ENCODE assay signal across 8 cellular contexts in the genomic region with DNA sequence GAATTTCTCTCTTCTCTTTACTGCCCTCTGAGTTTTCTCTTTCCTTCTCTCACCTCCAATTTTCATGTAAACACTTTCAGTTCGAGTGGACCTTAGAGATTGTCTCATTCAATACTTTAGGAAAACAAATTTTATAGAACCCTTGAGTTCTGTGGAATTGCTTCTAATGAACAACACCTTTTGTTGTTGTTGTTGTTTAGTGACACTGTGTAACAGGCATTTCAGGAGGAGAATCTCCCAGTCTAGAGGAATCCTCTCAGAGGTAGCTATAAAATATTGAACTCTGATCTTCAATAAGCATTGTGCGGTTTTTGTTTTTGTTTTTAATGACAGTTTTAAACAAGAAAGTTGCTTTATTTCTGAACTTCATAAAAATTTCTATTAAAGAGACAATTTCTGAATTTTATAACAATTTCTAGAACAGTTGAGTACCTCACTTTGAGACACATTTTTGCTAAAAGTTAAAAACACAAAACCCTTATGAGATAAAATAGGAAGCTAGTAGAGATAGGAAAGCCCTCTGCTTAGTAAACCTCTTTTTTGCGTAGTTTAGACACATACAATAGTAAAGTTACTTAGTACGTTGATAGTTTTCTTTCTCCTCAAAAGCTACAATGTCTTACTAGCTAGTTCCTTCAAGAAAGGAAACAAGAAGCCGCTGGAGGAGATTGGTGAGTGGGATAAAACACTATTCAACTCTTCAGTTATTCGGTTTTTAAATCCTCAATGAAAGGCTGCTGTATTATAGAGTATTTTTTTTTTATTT. TPM values are rescaled to one million over a fixed set of nuclear protein-coding genes. Genes with fewer than 3 reads are reported as not detected.
DNase-seq lines count a peak whose midpoint lies in the region; ATAC-seq and TF ChIP-seq lines count a peak whose summit lies in the region.

No MANE protein-coding gene starts in this region.

- TF ChIP-seq RAD21 in liver (IDR thresholded peaks at IDR 0.05): no peak

- H3K9ac ChIP-seq in liver (ENCODE audit: low read depth in 1 of 2, low read length in 2 of 2): peak overlapping the region in 1 of 2 donors; percentile 68

- H3K9me3 ChIP-seq in liver (ENCODE audit: control insufficient read depth in 4 of 4, low read length in 3 of 4): no peaks in the 10 kb centered on the region

- no peak for DNase-seq in activated naive CD4-positive, alpha-beta T cell treated with anti-CD3 and anti-CD28 coated beads, Interleukin-2, amount 50 U/mL, for 72 hours (ENCODE audit: low spot score in 2 of 2)
- no peak for DNase-seq in activated naive CD4-positive, alpha-beta T cell treated with Interleukin-2 at 50 U/mL for 16 hours
- DNase-seq in activated naive CD8-positive, alpha-beta T cell treated with anti-CD3 and anti-CD28 coated beads for 36 hours: no peak
- DNase-seq in type B pancreatic cell (ENCODE audit: extremely low spot score, unreplicated experiment): no peak
- no peak for DNase-seq in glutamatergic neuron
- DNase-seq in activated CD4-positive, CD25-positive, alpha-beta regulatory T cell treated with anti-CD3 and anti-CD28 coated beads, Interleukin-2, amount 50 U/mL, for 72 hours: no peak
- no peak for DNase-seq in NCI-H446 treated with DMSO at 0.1 percent for 48 hours (lab: John Stamatoyannopoulos, UW)

- WGBS in liver: 72% methylated on average over 6 of the region's 6 CpGs

- peaks cover 25% of the 10 kb centered on the region for H3K4me1 Mint-ChIP-seq in activated naive CD8-positive, alpha-beta T cell treated with anti-CD3 and anti-CD28 coated beads for 36 hours
- H3K4me1 Mint-ChIP-seq in type B pancreatic cell (ENCODE audit: unreplicated experiment) (peaks cover 25% of the 10 kb centered on the region), glutamatergic neuron (ENCODE audit: low read depth, unreplicated experiment) (peaks cover 7% of the 10 kb centered on the region)

- H3K4me1 ChIP-seq in liver (ENCODE audit: control insufficient read depth in 4 of 4, insufficient read depth in 4 of 4, low read length in 3 of 4): peaks cover 0 to 23% (median 8%) of the 10 kb centered on the region in 4 donors

- peak overlapping the region; percentile 81 to 98 for H3K27ac Mint-ChIP-seq in activated naive CD4-positive, alpha-beta T cell treated with anti-CD3 and anti-CD28 coated beads, Interleukin-2, amount 50 U/mL, for 72 hours
- peak overlapping the region; percentile 67 for H3K27ac Mint-ChIP-seq in activated naive CD8-positive, alpha-beta T cell treated with anti-CD3 and anti-CD28 coated beads for 36 hours
- H3K27ac Mint-ChIP-seq in type B pancreatic cell (peak overlapping the region; percentile 96), glutamatergic neuron (ENCODE audit: unreplicated experiment) (no peak overlapping the region)

- H3K27me3 ChIP-seq in liver (ENCODE audit: control insufficient read depth in 4 of 4, insufficient read depth in 4 of 4, low read length in 3 of 4): no peaks in the 10 kb centered on the region

- TF ChIP-seq CTCF in liver (IDR thresholded peaks at IDR 0.05; ENCODE audit: low read depth, low read length, missing input control): no peak
- no peak for TF ChIP-seq CTCF in type B pancreatic cell (conservative IDR thresholded peaks at IDR 0.05)
- no peak for TF ChIP-seq CTCF in glutamatergic neuron (IDR thresholded peaks at IDR 0.05; ENCODE audit: partially characterized antibody, unreplicated experiment)

- peak overlapping the region; percentile 10 for H3K4me3 Mint-ChIP-seq in activated naive CD8-positive, alpha-beta T cell treated with anti-CD3 and anti-CD28 coated beads for 36 hours
- H3K4me3 Mint-ChIP-seq in type B pancreatic cell (no peak overlapping the region), glutamatergic neuron (ENCODE audit: unreplicated experiment) (no peak overlapping the region)

- H3K4me3 ChIP-seq in liver (ENCODE audit: low read depth in 1 of 3, low read length in 3 of 3): no peak overlapping the region

- peak overlapping the region; percentile 75 to 81 for H3K27ac ChIP-seq in liver (ENCODE audit: low read depth in 1 of 2, low read length in 2 of 2)

- H3K36me3 ChIP-seq in liver (ENCODE audit: control insufficient read depth in 4 of 4, insufficient read depth in 3 of 4, low read depth in 1 of 4, low read length in 3 of 4): no peaks in the 10 kb centered on the region

- no peaks in the 10 kb centered on the region for H3K9me3 Mint-ChIP-seq in activated naive CD4-positive, alpha-beta T cell treated with anti-CD3 and anti-CD28 coated beads, Interleukin-2, amount 50 U/mL, for 72 hours
- no peaks in the 10 kb centered on the region for H3K9me3 Mint-ChIP-seq in activated naive CD8-positive, alpha-beta T cell treated with anti-CD3 and anti-CD28 coated beads for 36 hours
- H3K9me3 Mint-ChIP-seq in type B pancreatic cell (no peaks in the 10 kb centered on the region), glutamatergic neuron (ENCODE audit: unreplicated experiment) (peaks cover 1% of the 10 kb centered on the region)

- ATAC-seq in activated naive CD4-positive, alpha-beta T cell treated with anti-CD3 and anti-CD28 coated beads, Interleukin-2, amount 50 U/mL, for 72 hours: no peak

- H3K27me3 Mint-ChIP-seq in activated naive CD8-positive, alpha-beta T cell treated with anti-CD3 and anti-CD28 coated beads for 36 hours: no peaks in the 10 kb centered on the region
- H3K27me3 Mint-ChIP-seq in type B pancreatic cell (no peaks in the 10 kb centered on the region), glutamatergic neuron (ENCODE audit: unreplicated experiment) (no peaks in the 10 kb centered on the region)

- peaks cover 0 to 5% of the 10 kb centered on the region in 2 donors for H3K36me3 Mint-ChIP-seq in activated naive CD4-positive, alpha-beta T cell treated with anti-CD3 and anti-CD28 coated beads, Interleukin-2, amount 50 U/mL, for 72 hours
- peaks cover 8% of the 10 kb centered on the region for H3K36me3 Mint-ChIP-seq in activated naive CD8-positive, alpha-beta T cell treated with anti-CD3 and anti-CD28 coated beads for 36 hours
- H3K36me3 Mint-ChIP-seq in type B pancreatic cell: peaks cover 5% of the 10 kb centered on the region
- H3K36me3 Mint-ChIP-seq in glutamatergic neuron (ENCODE audit: unreplicated experiment): no peaks in the 10 kb centered on the region

TF ChIP-seq in liver, 16 proteins besides CTCF, POLR2A, EP300 and RAD21:
- TF ChIP-seq, protein P1, sequence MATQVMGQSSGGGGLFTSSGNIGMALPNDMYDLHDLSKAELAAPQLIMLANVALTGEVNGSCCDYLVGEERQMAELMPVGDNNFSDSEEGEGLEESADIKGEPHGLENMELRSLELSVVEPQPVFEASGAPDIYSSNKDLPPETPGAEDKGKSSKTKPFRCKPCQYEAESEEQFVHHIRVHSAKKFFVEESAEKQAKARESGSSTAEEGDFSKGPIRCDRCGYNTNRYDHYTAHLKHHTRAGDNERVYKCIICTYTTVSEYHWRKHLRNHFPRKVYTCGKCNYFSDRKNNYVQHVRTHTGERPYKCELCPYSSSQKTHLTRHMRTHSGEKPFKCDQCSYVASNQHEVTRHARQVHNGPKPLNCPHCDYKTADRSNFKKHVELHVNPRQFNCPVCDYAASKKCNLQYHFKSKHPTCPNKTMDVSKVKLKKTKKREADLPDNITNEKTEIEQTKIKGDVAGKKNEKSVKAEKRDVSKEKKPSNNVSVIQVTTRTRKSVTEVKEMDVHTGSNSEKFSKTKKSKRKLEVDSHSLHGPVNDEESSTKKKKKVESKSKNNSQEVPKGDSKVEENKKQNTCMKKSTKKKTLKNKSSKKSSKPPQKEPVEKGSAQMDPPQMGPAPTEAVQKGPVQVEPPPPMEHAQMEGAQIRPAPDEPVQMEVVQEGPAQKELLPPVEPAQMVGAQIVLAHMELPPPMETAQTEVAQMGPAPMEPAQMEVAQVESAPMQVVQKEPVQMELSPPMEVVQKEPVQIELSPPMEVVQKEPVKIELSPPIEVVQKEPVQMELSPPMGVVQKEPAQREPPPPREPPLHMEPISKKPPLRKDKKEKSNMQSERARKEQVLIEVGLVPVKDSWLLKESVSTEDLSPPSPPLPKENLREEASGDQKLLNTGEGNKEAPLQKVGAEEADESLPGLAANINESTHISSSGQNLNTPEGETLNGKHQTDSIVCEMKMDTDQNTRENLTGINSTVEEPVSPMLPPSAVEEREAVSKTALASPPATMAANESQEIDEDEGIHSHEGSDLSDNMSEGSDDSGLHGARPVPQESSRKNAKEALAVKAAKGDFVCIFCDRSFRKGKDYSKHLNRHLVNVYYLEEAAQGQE (IDR thresholded peaks at IDR 0.05): no peak
- TF ChIP-seq, protein P2, sequence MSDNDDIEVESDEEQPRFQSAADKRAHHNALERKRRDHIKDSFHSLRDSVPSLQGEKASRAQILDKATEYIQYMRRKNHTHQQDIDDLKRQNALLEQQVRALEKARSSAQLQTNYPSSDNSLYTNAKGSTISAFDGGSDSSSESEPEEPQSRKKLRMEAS (IDR thresholded peaks at IDR 0.05): no peak
- TF ChIP-seq SP1 (IDR thresholded peaks at IDR 0.05): no peak
- no peak for TF ChIP-seq EGR1 (IDR thresholded peaks at IDR 0.05; ENCODE audit: low read depth in 2 of 2)
TF ChIP-seq in liver: peak in this region for 0.

RNA-seq across cellular contexts. Expression of a gene that starts 38.8 kb away (rescaled TPM):
- 10 to 100 TPM; 22.0 to 23.9 TPM for total RNA-seq in activated naive CD4-positive, alpha-beta T cell treated with anti-CD3 and anti-CD28 coated beads, Interleukin-2, amount 50 U/mL, for 72 hours
- 10 to 100 TPM; 18.5 to 20.8 TPM for total RNA-seq in activated naive CD8-positive, alpha-beta T cell treated with anti-CD3 and anti-CD28 coated beads for 36 hours
- total RNA-seq in liver (10 to 100 TPM; 33.4 to 58.6 TPM), type B pancreatic cell (ENCODE audit: low replicate concordance) (45.9 and 67.0 TPM in 2 replicates), glutamatergic neuron (ENCODE audit: unreplicated experiment) (58.1 TPM)
- polyA plus RNA-seq in liver: 10 to 100 TPM in 1 of 2 donors, 1 to 10 TPM in 1; 9.5 to 11.7 TPM

RNA-seq across cellular contexts. Expression of a gene that starts 46.8 kb away (rescaled TPM):
- total RNA-seq in activated naive CD4-positive, alpha-beta T cell treated with anti-CD3 and anti-CD28 coated beads, Interleukin-2, amount 50 U/mL, for 72 hours: 10 to 100 TPM in 1 of 2 donors, 1 to 10 TPM in 1; 9.1 to 13.7 TPM
- total RNA-seq in activated naive CD8-positive, alpha-beta T cell treated with anti-CD3 and anti-CD28 coated beads for 36 hours: 10 to 100 TPM; 12.1 to 13.1 TPM
- total RNA-seq in liver (10 to 100 TPM in 1 of 2 donors, 1 to 10 TPM in 1; 4.0 to 10.2 TPM), type B pancreatic cell (ENCODE audit: low replicate concordance) (7.7 and 17.7 TPM in 2 replicates), glutamatergic neuron (ENCODE audit: unreplicated experiment) (23.2 TPM)
- polyA plus RNA-seq in liver: 1 to 10 TPM; 1.8 to 6.6 TPM
